Comparison of ENCODE assay signal across 17 cellular contexts in genomic region chr11:76688146-76688545, GRCh38. TPM values are rescaled to one million over a fixed set of nuclear protein-coding genes. Genes with fewer than 3 reads are reported as not detected.
DNase-seq lines count a peak whose midpoint lies in the region; ATAC-seq and TF ChIP-seq lines count a peak whose summit lies in the region.
"Had no signal": no experiment of that assay in that cellular context is flagged by ENCODE, and none has a peak within 500 bp of the region (broad histone marks: within the 10 kb centered on the region; RNA-seq: fewer than 3 reads in every experiment).

No MANE protein-coding gene starts in this region.

- TF ChIP-seq CTCF in nephron progenitor cell (IDR thresholded peaks at IDR 0.05): no peak

- H3K4me3 Mint-ChIP-seq in activated naive CD4-positive, alpha-beta T cell treated with anti-CD3 and anti-CD28 coated beads, Interleukin-2, amount 10 ng/mL, durations not matched to agents 7 days and 5 days: no peak overlapping the region
- no peak overlapping the region for H3K4me3 Mint-ChIP-seq in activated naive CD4-positive, alpha-beta T cell treated with anti-CD3 and anti-CD28 coated beads for 36 hours
- H3K4me3 Mint-ChIP-seq in nephron progenitor cell: peak overlapping the region; percentile 59
- no peak overlapping the region for H3K4me3 Mint-ChIP-seq in stimulated activated naive B cell treated with anti-CD40 and anti-IgM and Interleukin-4, amounts not matched to agents 10 μg/mL and 1 μg/mL and 100 μg/mL, for 72 hours
- H3K4me3 Mint-ChIP-seq: CD4-positive, alpha-beta memory T cell; H9 had no signal

- intact Hi-C loops in activated naive CD4-positive, alpha-beta T cell treated with anti-CD3 and anti-CD28 coated beads for 36 hours (cut with micrococcal nuclease): no loop called here

- H3K9me3 Mint-ChIP-seq in activated naive CD4-positive, alpha-beta T cell treated with anti-CD3 and anti-CD28 coated beads, Interleukin-2, amount 10 ng/mL, durations not matched to agents 7 days and 5 days: no peaks in the 10 kb centered on the region
- no peaks in the 10 kb centered on the region for H3K9me3 Mint-ChIP-seq in activated naive CD4-positive, alpha-beta T cell treated with anti-CD3 and anti-CD28 coated beads for 36 hours
- H3K9me3 Mint-ChIP-seq in nephron progenitor cell: no peaks in the 10 kb centered on the region
- H3K9me3 Mint-ChIP-seq in stimulated activated naive B cell treated with anti-CD40 and anti-IgM and Interleukin-4, amounts not matched to agents 10 μg/mL and 1 μg/mL and 100 μg/mL, for 72 hours: no peaks in the 10 kb centered on the region
- H3K9me3 Mint-ChIP-seq: H9 had no signal

- DNase-seq in activated naive CD4-positive, alpha-beta T cell treated with anti-CD3 and anti-CD28 coated beads, Interleukin-2, amount 10 ng/mL, durations not matched to agents 7 days and 5 days: no peak
- no peak for DNase-seq in activated naive CD4-positive, alpha-beta T cell treated with anti-CD3 and anti-CD28 coated beads for 36 hours
- DNase-seq in cerebellar cortex (ENCODE audit: low spot score): peak; percentile 63
- no peak for DNase-seq in nephron progenitor cell
- no peak for DNase-seq in stimulated activated naive B cell treated with anti-CD40 and anti-IgM and Interleukin-4, amounts not matched to agents 10 μg/mL and 1 μg/mL and 100 μg/mL, for 72 hours
- no peak for DNase-seq in activated CD8-positive, alpha-beta memory T cell treated with anti-CD3 and anti-CD28 coated beads for 24 hours
- DNase-seq in NOMO-1 treated with DMSO at 0.1 percent for 48 hours (lab: John Stamatoyannopoulos, UW; ENCODE audit: unreplicated experiment): no peak
- DNase-seq: 8988T; CD4-positive, alpha-beta memory T cell; DMS153; DMS79; GF-D8; GOT3; H9 had no signal

- ATAC-seq in stimulated activated naive B cell treated with anti-CD40 and anti-IgM and Interleukin-4, amounts not matched to agents 10 μg/mL and 1 μg/mL and 100 μg/mL, for 72 hours (replicated peaks): no peak
- ATAC-seq in HG02623 (IDR thresholded peaks at IDR 0.05; ENCODE audit: unreplicated experiment): no peak

- H3K27ac Mint-ChIP-seq in activated naive CD4-positive, alpha-beta T cell treated with anti-CD3 and anti-CD28 coated beads, Interleukin-2, amount 10 ng/mL, durations not matched to agents 7 days and 5 days: peak overlapping the region; percentile 47
- no peak overlapping the region for H3K27ac Mint-ChIP-seq in activated naive CD4-positive, alpha-beta T cell treated with anti-CD3 and anti-CD28 coated beads for 36 hours
- peak overlapping the region; percentile 68 for H3K27ac Mint-ChIP-seq in nephron progenitor cell
- peak overlapping the region; percentile 76 for H3K27ac Mint-ChIP-seq in stimulated activated naive B cell treated with anti-CD40 and anti-IgM and Interleukin-4, amounts not matched to agents 10 μg/mL and 1 μg/mL and 100 μg/mL, for 72 hours
- H3K27ac Mint-ChIP-seq: CD4-positive, alpha-beta memory T cell had no signal

- no peaks in the 10 kb centered on the region for H3K36me3 Mint-ChIP-seq in activated naive CD4-positive, alpha-beta T cell treated with anti-CD3 and anti-CD28 coated beads, Interleukin-2, amount 10 ng/mL, durations not matched to agents 7 days and 5 days
- no peaks in the 10 kb centered on the region for H3K36me3 Mint-ChIP-seq in activated naive CD4-positive, alpha-beta T cell treated with anti-CD3 and anti-CD28 coated beads for 36 hours (ENCODE audit: low read depth)
- no peaks in the 10 kb centered on the region for H3K36me3 Mint-ChIP-seq in nephron progenitor cell (ENCODE audit: low read depth)
- no peaks in the 10 kb centered on the region for H3K36me3 Mint-ChIP-seq in stimulated activated naive B cell treated with anti-CD40 and anti-IgM and Interleukin-4, amounts not matched to agents 10 μg/mL and 1 μg/mL and 100 μg/mL, for 72 hours
- H3K36me3 Mint-ChIP-seq: CD14-positive monocyte; CD4-positive, alpha-beta memory T cell had no signal

- H3K27me3 Mint-ChIP-seq in activated naive CD4-positive, alpha-beta T cell treated with anti-CD3 and anti-CD28 coated beads, Interleukin-2, amount 10 ng/mL, durations not matched to agents 7 days and 5 days: peaks cover 27% of the 10 kb centered on the region
- H3K27me3 Mint-ChIP-seq in activated naive CD4-positive, alpha-beta T cell treated with anti-CD3 and anti-CD28 coated beads for 36 hours (ENCODE audit: low read depth): no peaks in the 10 kb centered on the region
- peaks cover 27% of the 10 kb centered on the region for H3K27me3 Mint-ChIP-seq in nephron progenitor cell (ENCODE audit: low read depth, poor library complexity)
- peaks cover 26 to 27% of the 10 kb centered on the region in 2 donors for H3K27me3 Mint-ChIP-seq in stimulated activated naive B cell treated with anti-CD40 and anti-IgM and Interleukin-4, amounts not matched to agents 10 μg/mL and 1 μg/mL and 100 μg/mL, for 72 hours

- CTCF ChIA-PET in activated naive CD4-positive, alpha-beta T cell treated with anti-CD3 and anti-CD28 coated beads, Interleukin-2, amount 10 ng/mL, durations not matched to agents 7 days and 5 days (lab: Charles Lee): no interaction called here
- CTCF ChIA-PET in activated naive CD4-positive, alpha-beta T cell treated with anti-CD3 and anti-CD28 coated beads for 36 hours (lab: Charles Lee): no interaction called here

- H3K4me1 Mint-ChIP-seq in activated naive CD4-positive, alpha-beta T cell treated with anti-CD3 and anti-CD28 coated beads, Interleukin-2, amount 10 ng/mL, durations not matched to agents 7 days and 5 days: peaks cover 23% of the 10 kb centered on the region
- H3K4me1 Mint-ChIP-seq in activated naive CD4-positive, alpha-beta T cell treated with anti-CD3 and anti-CD28 coated beads for 36 hours (ENCODE audit: low read depth): peaks cover 14% of the 10 kb centered on the region
- H3K4me1 Mint-ChIP-seq in nephron progenitor cell: peaks cover 66% of the 10 kb centered on the region
- peaks cover 27 to 41% of the 10 kb centered on the region in 2 donors for H3K4me1 Mint-ChIP-seq in stimulated activated naive B cell treated with anti-CD40 and anti-IgM and Interleukin-4, amounts not matched to agents 10 μg/mL and 1 μg/mL and 100 μg/mL, for 72 hours

RNA-seq across cellular contexts. Expression of gene LRRC32, which starts 17.6 kb away (rescaled TPM):
- 1 to 10 TPM; 2.5 to 3.0 TPM for total RNA-seq in activated naive CD4-positive, alpha-beta T cell treated with anti-CD3 and anti-CD28 coated beads for 36 hours
- total RNA-seq: A673 had no signal
